16 cellular contexts compared by ENCODE assay signal in the genomic region with DNA sequence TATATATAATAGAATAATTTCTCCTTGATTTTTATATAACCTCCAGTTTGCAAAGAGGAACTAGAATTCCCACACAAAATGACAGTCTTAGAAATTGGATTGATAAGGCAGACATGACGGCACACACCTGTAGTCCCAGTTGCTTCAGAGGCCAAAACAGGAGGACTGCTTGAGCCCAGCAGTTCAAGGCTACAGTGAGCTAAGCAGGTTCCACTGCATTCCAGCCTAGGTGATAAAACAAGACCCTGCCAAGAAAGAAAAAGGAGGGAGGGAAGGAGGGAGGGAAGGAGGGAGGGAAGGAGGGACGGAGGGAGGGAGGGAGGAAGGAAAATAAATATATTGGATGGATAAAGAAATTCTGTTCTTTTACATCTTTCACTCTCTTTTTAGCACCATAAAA.
DNase-seq lines count a peak whose midpoint lies in the region; ATAC-seq and TF ChIP-seq lines count a peak whose summit lies in the region.
"Had no signal": no experiment of that assay in that cellular context is flagged by ENCODE, and none has a peak within 500 bp of the region (broad histone marks: within the 10 kb centered on the region; RNA-seq: fewer than 3 reads in every experiment).

No MANE protein-coding gene starts in this region.

- H2AFZ ChIP-seq in IMR-90 (replicated peaks; ENCODE audit: low read length, poor library complexity) (no peak overlapping the region), trophoblast cell (ENCODE audit: insufficient read depth, low read length, poor library complexity) (no peak overlapping the region)

- H3K18ac ChIP-seq in IMR-90 (ENCODE audit: low read depth, low read length) (no peak overlapping the region; the same call in 1 of the 2 replicates), trophoblast cell (ENCODE audit: low read length) (no peak overlapping the region)

- no TSS peak for BruUV-seq in IMR-90 (replicated peaks; lab: Mats Ljungman, UMichigan)

- no peaks in the 10 kb centered on the region for H3K79me2 ChIP-seq in trophoblast cell (ENCODE audit: control insufficient read depth, insufficient read depth, low read length, poor library complexity)

- ATAC-seq in IMR-90 (ENCODE audit: low read depth) = no peak
- ATAC-seq in HG03196 (IDR thresholded peaks at IDR 0.05; ENCODE audit: unreplicated experiment) = no peak
- no peak for ATAC-seq in esophagus mucosa
- ATAC-seq: SK-N-SH treated with all-trans-retinoic acid at 6 μM for 48 hours had no signal

- H3K14ac ChIP-seq in IMR-90 (replicated peaks; ENCODE audit: low read depth, low read length) (peak overlapping the region; percentile 82; the same call in 1 of the 2 replicates), trophoblast cell (ENCODE audit: low read length) (no peak overlapping the region)

- H3K23ac ChIP-seq in IMR-90 (ENCODE audit: low read depth, low read length) = peak overlapping the region; percentile 88; the same call in 1 of the 2 replicates
- H3K23ac ChIP-seq in trophoblast cell (ENCODE audit: low read length) = no peak overlapping the region

- no peak overlapping the region; the same call in 1 of the 2 replicates for H4K5ac ChIP-seq in IMR-90 (ENCODE audit: low read depth, low read length)

- H2BK20ac ChIP-seq in IMR-90 (ENCODE audit: low read depth, low read length) = peak overlapping the region; percentile 95; the same call in 1 of the 2 replicates

- no CpG with 5 or more reads among the region's 2 CpGs for WGBS in IMR-90 (ENCODE audit: extremely low coverage in 2 of 2, insufficient read length in 1 of 2), 2 experiments
- WGBS in trophoblast cell (ENCODE audit: extremely low coverage, insufficient coverage, insufficient read length) = 92% methylated on average over 1 of the region's 2 CpGs
- 84% methylated on average over 2 of the region's 2 CpGs for WGBS in esophagus muscularis mucosa

- peaks cover 14% of the 10 kb centered on the region for H3K4me1 ChIP-seq in IMR-90 (ENCODE audit: control insufficient read depth, insufficient read depth, low read length)
- peaks cover 7 to 12% of the 10 kb centered on the region in 2 experiments for H3K4me1 ChIP-seq in trophoblast cell (ENCODE audit: control insufficient read depth in 1 of 2, insufficient read depth in 2 of 2, low read length in 2 of 2)
- H3K4me1 ChIP-seq in esophagus muscularis mucosa = peaks cover 10 to 13% (median 13%) of the 10 kb centered on the region in 4 donors
- H3K4me1 ChIP-seq: BE2C, HAP-1 had no signal

- TF ChIP-seq CTCF in IMR-90 (conservative IDR thresholded peaks at IDR 0.05; ENCODE audit: low read depth, low read length) (no peak), epithelial cell of esophagus (IDR thresholded peaks at IDR 0.05; ENCODE audit: insufficient read depth, low read depth, low read length, missing control alignments) (no peak), esophagus muscularis mucosa (IDR thresholded peaks at IDR 0.05) (no peak)

- no peak overlapping the region for H4K12ac ChIP-seq in trophoblast cell (ENCODE audit: low read depth, low read length)

- H3K79me1 ChIP-seq in IMR-90 (ENCODE audit: low read depth in 1 of 2, low read length in 2 of 2) = peaks cover 0 to 11% of the 10 kb centered on the region in 2 experiments; a peak in 2 of 4 replicates
- peaks cover 9% of the 10 kb centered on the region for H3K79me1 ChIP-seq in trophoblast cell (ENCODE audit: low read length)

- H3K36me3 ChIP-seq in IMR-90 (ENCODE audit: control insufficient read depth, insufficient read depth, low read length) (no peaks in the 10 kb centered on the region), trophoblast cell (ENCODE audit: control insufficient read depth in 1 of 2, insufficient read depth in 2 of 2, low read length in 2 of 2) (no peaks in the 10 kb centered on the region), esophagus muscularis mucosa (no peaks in the 10 kb centered on the region)
- H3K36me3 ChIP-seq: BE2C, HAP-1 had no signal

- no peak for TF ChIP-seq RAD21 in IMR-90 (IDR thresholded peaks at IDR 0.05; ENCODE audit: low read length)

- no peak overlapping the region for H3K9ac ChIP-seq in IMR-90 (ENCODE audit: low read depth, low read length)
- H3K9ac ChIP-seq in trophoblast cell (ENCODE audit: low read length) = no peak overlapping the region

- H3K4me3 ChIP-seq in IMR-90 (ENCODE audit: insufficient read depth, low read depth, low read length) (no peak overlapping the region), epithelial cell of esophagus (ENCODE audit: low read length) (no peak overlapping the region), trophoblast cell (ENCODE audit: low read depth, low read length) (no peak overlapping the region), esophagus muscularis mucosa (no peak overlapping the region)
- H3K4me3 ChIP-seq: HAP-1 had no signal

- peak overlapping the region; percentile 76 for H2AK5ac ChIP-seq in IMR-90 (ENCODE audit: low read depth, low read length)
- no peak overlapping the region for H2AK5ac ChIP-seq in trophoblast cell (ENCODE audit: low read length)

- intact Hi-C loops in IMR-90 (cut with micrococcal nuclease) (no loop called here), esophagus muscularis mucosa (cut with DNase I) (loop anchor here (5.0 kb wide), 1 partner anchor 197 kb away; no protein-coding TSS in a partner anchor)

- no peak overlapping the region for H2BK5ac ChIP-seq in IMR-90 (ENCODE audit: low read depth, low read length, poor library complexity, severe bottlenecking)
- H2BK5ac ChIP-seq in trophoblast cell (ENCODE audit: low read depth, low read length, poor library complexity) = no peak overlapping the region

- H3K27me3 ChIP-seq in IMR-90 (ENCODE audit: control insufficient read depth, insufficient read depth, low read length) (no peaks in the 10 kb centered on the region), trophoblast cell (ENCODE audit: insufficient read depth, low read length) (no peaks in the 10 kb centered on the region), esophagus muscularis mucosa (no peaks in the 10 kb centered on the region)
- H3K27me3 ChIP-seq: BE2C had no signal

- TF ChIP-seq POLR2A in IMR-90 (IDR thresholded peaks at IDR 0.05; ENCODE audit: low read depth, low read length) = no peak
- TF ChIP-seq POLR2A in esophagus muscularis mucosa (IDR thresholded peaks at IDR 0.05; ENCODE audit: low read depth) = no peak

- H3K4me2 ChIP-seq in IMR-90 (ENCODE audit: low read depth, low read length) (no peak overlapping the region), trophoblast cell (ENCODE audit: low read length) (no peak overlapping the region)

- peak overlapping the region; percentile 42; the same call in 1 of the 3 replicates for H2BK15ac ChIP-seq in IMR-90 (ENCODE audit: low read depth, low read length)

- no peak overlapping the region for H4K8ac ChIP-seq in IMR-90 (ENCODE audit: low read depth in 2 of 2, low read length in 2 of 2)
- H4K8ac ChIP-seq in trophoblast cell (ENCODE audit: low read depth, low read length) = no peak overlapping the region

- H4K91ac ChIP-seq in IMR-90 (ENCODE audit: insufficient read depth, low read depth, low read length) = no peak overlapping the region
- H4K91ac ChIP-seq in trophoblast cell (ENCODE audit: low read depth, low read length) = no peak overlapping the region

- no peak overlapping the region for H3K27ac ChIP-seq in IMR-90 (ENCODE audit: insufficient read depth, low read length)
- H3K27ac ChIP-seq in trophoblast cell (ENCODE audit: low read depth, low read length) = no peak overlapping the region
- no peak overlapping the region for H3K27ac ChIP-seq in esophagus muscularis mucosa (replicated peaks in 1 of 4)

- CTCF ChIA-PET in IMR-90 (lab: Yijun Ruan, JAX) = interaction anchor here (0.8 kb wide), 1 partner anchor 10 kb away, joined by 3 read pairs; no protein-coding TSS in a partner anchor

- H3K4ac ChIP-seq in IMR-90 (ENCODE audit: low read depth, low read length) (peak overlapping the region; percentile 68), trophoblast cell (ENCODE audit: low read depth, low read length) (no peak overlapping the region)

- dilution Hi-C loops in IMR-90 (cut with HindIII; ENCODE audit: low sequenced_read_pairs, unreplicated experiment) = no loop called here

- DNase-seq in IMR-90 (no peak), epithelial cell of esophagus (ENCODE audit: low read depth) (peak; percentile 58), trophoblast cell (peak; percentile 64 to 79), medulla oblongata (ENCODE audit: extremely low spot score) (no peak), esophagus muscularis mucosa (ENCODE audit: extremely low spot score) (no peak)
- DNase-seq: BE2C; CD4-positive, alpha-beta memory T cell; KBM-7; NCI-H1048; NCI-H345; NCI-H526 treated with DMSO at 0.1 percent for 48 hours; NK-92 treated with Interleukin-12 subunit alpha and Interleukin-12 subunit beta, amount 100 ng/mL, for 24 hours had no signal

- H2BK120ac ChIP-seq in IMR-90 (ENCODE audit: low read depth, low read length) (peak overlapping the region; percentile 84), trophoblast cell (ENCODE audit: insufficient read depth, low read length, poor library complexity) (no peak overlapping the region)

- in situ Hi-C loops in IMR-90 (cut with MboI; ENCODE audit: low sequenced_read_pairs) = no loop called here

- H3K56ac ChIP-seq in IMR-90 (ENCODE audit: extremely low read depth, insufficient read depth, low read length) = no peak overlapping the region

- H2AK9ac ChIP-seq in IMR-90 (replicated peaks; ENCODE audit: low read depth, low read length, poor library complexity) = no peak overlapping the region

- H3K9me3 ChIP-seq in IMR-90 (ENCODE audit: control insufficient read depth, insufficient read depth, low read length) = no peaks in the 10 kb centered on the region
- H3K9me3 ChIP-seq in trophoblast cell (ENCODE audit: insufficient read depth, low read depth, low read length) = no peaks in the 10 kb centered on the region
- H3K9me3 ChIP-seq in esophagus muscularis mucosa = no peaks in the 10 kb centered on the region
- H3K9me3 ChIP-seq: BE2C, HAP-1 had no signal

- no peaks in the 10 kb centered on the region for H4K20me1 ChIP-seq in IMR-90 (ENCODE audit: insufficient read depth, low read length)

- H2BK12ac ChIP-seq in trophoblast cell (ENCODE audit: low read length) = no peak overlapping the region

- POLR2A ChIA-PET in IMR-90 (lab: Charles Lee; ENCODE audit: unreplicated experiment) = no interaction called here

- no peak for TF ChIP-seq EP300 in esophagus muscularis mucosa (IDR thresholded peaks at IDR 0.05)

- H3K9me1 ChIP-seq in IMR-90 (ENCODE audit: insufficient read depth, low read length) = peaks cover 12% of the 10 kb centered on the region; the same call in 1 of the 2 replicates

TF ChIP-seq in IMR-90, 13 proteins besides CTCF, POLR2A, EP300 and RAD21 (continues in another document):
- TF ChIP-seq MXI1 (IDR thresholded peaks at IDR 0.05; ENCODE audit: borderline replicate concordance, low read depth, low read length) = no peak
- no peak for TF ChIP-seq RFX5 (IDR thresholded peaks at IDR 0.05; ENCODE audit: low read depth, low read length)
- no peak for TF ChIP-seq CHD1 (IDR thresholded peaks at IDR 0.05; ENCODE audit: low read depth, low read length)
- TF ChIP-seq NFE2L2 (IDR thresholded peaks at IDR 0.05; ENCODE audit: low read depth, low read length) = no peak

Comparison
In these comparisons a context has a peak if more than half of its experiments do, and no peak if none do; other contexts are left out.
1. DNase-seq: peak in epithelial cell of esophagus (single experiment) and trophoblast cell (2 of 2); none in IMR-90 (single experiment), medulla oblongata (single experiment) and esophagus muscularis mucosa (single experiment).